Comparison of ENCODE assay signal across 21 cellular contexts in the genomic region with DNA sequence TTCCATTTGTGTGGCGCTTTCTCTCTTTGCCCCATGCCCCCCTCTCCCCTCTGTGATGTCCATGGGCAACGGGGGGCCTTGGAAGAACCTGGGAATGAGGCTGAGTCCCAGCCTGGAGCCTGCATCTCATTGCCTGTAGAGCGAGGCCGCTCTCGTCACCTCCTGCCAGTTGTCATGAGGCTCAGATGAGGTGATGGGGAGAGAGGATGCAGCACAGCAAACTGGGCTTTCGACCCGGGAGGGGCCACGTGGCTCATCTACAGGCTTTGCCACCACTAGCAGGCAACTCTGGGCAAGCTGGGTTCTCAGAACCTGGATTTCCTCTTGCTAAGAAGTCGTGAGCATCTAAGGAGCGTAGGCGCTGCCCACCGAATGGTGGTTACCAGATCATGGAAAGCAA.
"Had no signal": no experiment of that assay in that cellular context is flagged by ENCODE, and none has a peak within 500 bp of the region (broad histone marks: within the 10 kb centered on the region; RNA-seq: fewer than 3 reads in every experiment).

No MANE protein-coding gene starts in this region.

- H3K4me3 ChIP-seq: hepatocyte, left ventricle myocardium inferior, mucosa of descending colon, pancreas, psoas muscle, skin epidermis, tibial nerve, uterus had no signal

- ATAC-seq: mucosa of descending colon; naive thymus-derived CD4-positive, alpha-beta T cell; natural killer cell treated with Interleukin-12 subunit alpha and Interleukin-12 subunit beta and Interleukin-15 and Interleukin-18, amount 100 ng/mL, for 72 hours; pancreas; psoas muscle; sciatic nerve; stimulated activated naive CD8-positive, alpha-beta T cell treated with anti-CD3 and anti-CD28 coated beads, Interleukin-15, amount 100 ng/mL, for 72 hours had no signal

- H3K27ac ChIP-seq: hepatocyte, left ventricle myocardium inferior, pancreas, psoas muscle, skin epidermis, tibial nerve, uterus had no signal

- H3K36me3 ChIP-seq: left ventricle myocardium inferior, pancreas, tibial nerve, uterus had no signal

- FAIRE-seq: pancreas had no signal

- H2AFZ ChIP-seq: hepatocyte had no signal

- H3K79me2 ChIP-seq: hepatocyte had no signal

- H3K4me2 ChIP-seq: hepatocyte had no signal

- H3K9me3 ChIP-seq: mucosa of descending colon, pancreas, psoas muscle, uterus had no signal

- DNase-seq: islet precursor cell; left ventricle myocardium inferior; midbrain; mucosa of descending colon; naive thymus-derived CD4-positive, alpha-beta T cell; nucleus accumbens; psoas muscle; stimulated activated CD4-positive, alpha-beta T cell treated with anti-CD3 and anti-CD28 coated beads, Interleukin-12 subunit alpha, Interleukin-12 subunit beta, amount 100 ng/mL, for 4 hours; stimulated activated CD4-positive, alpha-beta T cell treated with anti-CD3 and anti-CD28 coated beads, Interleukin-15, amount 100 ng/mL, for 24 hours; stimulated activated CD4-positive, alpha-beta T cell treated with anti-CD3 and anti-CD28 coated beads, Interleukin-2, amount 100 ng/mL, for 24 hours; stimulated activated CD4-positive, alpha-beta T cell treated with anti-CD3 and anti-CD28 coated beads, Interleukin-4, amount 100 ng/mL, for 1 hour; stimulated activated naive CD4-positive, alpha-beta T cell; stimulated activated naive CD8-positive, alpha-beta T cell treated with anti-CD3 and anti-CD28 coated beads, Interleukin-15, amount 100 ng/mL, for 72 hours; substantia nigra; uterus had no signal

- H3K4me1 ChIP-seq: left ventricle myocardium inferior, pancreas, psoas muscle, tibial nerve, uterus had no signal

- H3K27me3 ChIP-seq: hepatocyte, pancreas, tibial nerve, uterus had no signal
